In the genomic region with DNA sequence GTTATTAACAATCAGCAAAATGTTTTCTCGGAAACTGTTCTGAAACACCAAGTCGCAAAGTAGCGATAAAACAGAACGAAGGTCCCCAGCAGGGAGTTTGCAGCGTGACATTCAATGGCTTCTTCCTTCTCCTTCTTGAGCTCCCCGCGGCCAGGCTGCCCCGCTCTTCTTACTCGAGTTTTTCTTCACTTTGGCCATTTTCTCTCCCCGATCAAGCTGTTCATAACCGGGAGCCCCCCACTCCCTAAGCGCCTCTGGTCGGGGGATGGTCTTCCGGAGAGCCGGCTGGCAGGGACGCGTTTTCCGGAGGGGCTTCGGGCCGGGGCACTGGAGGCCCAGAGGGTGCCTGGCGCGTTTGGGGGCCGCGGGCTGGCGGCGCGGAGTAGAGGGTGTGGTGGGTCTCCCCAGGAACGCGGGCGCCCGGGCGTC, we compare ENCODE assay signal across 16 cellular contexts. TPM values are rescaled to one million over a fixed set of nuclear protein-coding genes. Genes with fewer than 3 reads are reported as not detected.
DNase-seq lines count a peak whose midpoint lies in the region; ATAC-seq lines count a peak whose summit lies in the region.
"Had no signal": no experiment of that assay in that cellular context is flagged by ENCODE, and none has a peak within 500 bp of the region (broad histone marks: within the 10 kb centered on the region; RNA-seq: fewer than 3 reads in every experiment).

No MANE protein-coding gene starts in this region.

- 1% methylated on average over 18 to 22 of the region's 32 CpGs for WGBS in mesodermal cell (ENCODE audit: insufficient coverage in 2 of 2), 2 experiments

- H3K36me3 ChIP-seq in mesodermal cell (ENCODE audit: control insufficient read depth, insufficient read depth, low read length), result no peaks in the 10 kb centered on the region
- H3K36me3 ChIP-seq: esophagus muscularis mucosa, upper lobe of right lung had no signal

- H3K27ac Mint-ChIP-seq in activated naive CD8-positive, alpha-beta T cell treated with anti-CD3 and anti-CD28 coated beads, Interleukin-2, amount 10 ng/mL, durations not matched to agents 7 days and 5 days, result no peak overlapping the region
- H3K27ac Mint-ChIP-seq: activated CD8-positive, alpha-beta T cell treated with anti-CD3 and anti-CD28 coated beads, Interleukin-2, amount 10 ng/mL, durations not matched to agents 7 days and 5 days had no signal

- H3K36me3 Mint-ChIP-seq in activated naive CD8-positive, alpha-beta T cell treated with anti-CD3 and anti-CD28 coated beads, Interleukin-2, amount 10 ng/mL, durations not matched to agents 7 days and 5 days, result peaks cover 1% of the 10 kb centered on the region

- H3K9me3 Mint-ChIP-seq in activated naive CD8-positive, alpha-beta T cell treated with anti-CD3 and anti-CD28 coated beads, Interleukin-2, amount 10 ng/mL, durations not matched to agents 7 days and 5 days, result no peaks in the 10 kb centered on the region

- H3K27ac ChIP-seq in mesodermal cell (ENCODE audit: low read depth, low read length, severe bottlenecking), result no peak overlapping the region
- H3K27ac ChIP-seq: 22Rv1, esophagus muscularis mucosa, upper lobe of right lung had no signal

- DNase-seq in DMS53 (lab: John Stamatoyannopoulos, UW) (peak; percentile 52), DMS53 treated with DMSO at 0.1 percent for 48 hours (lab: John Stamatoyannopoulos, UW; ENCODE audit: unreplicated experiment) (no peak), D341Med (ENCODE audit: low spot score) (peak; percentile 15), NCI-H774 (lab: John Stamatoyannopoulos, UW) (no peak), COLO668 (lab: John Stamatoyannopoulos, UW; ENCODE audit: unreplicated experiment) (no peak)
- no peak for DNase-seq in activated naive CD8-positive, alpha-beta T cell treated with anti-CD3 and anti-CD28 coated beads, Interleukin-2, amount 10 ng/mL, durations not matched to agents 7 days and 5 days
- DNase-seq: activated CD8-positive, alpha-beta T cell treated with anti-CD3 and anti-CD28 coated beads, Interleukin-2, amount 10 ng/mL, durations not matched to agents 7 days and 5 days; GOT3; kidney glomerular epithelial cell; NCI-H524 treated with DMSO at 0.1 percent for 48 hours; upper lobe of right lung had no signal

- peaks cover 27% of the 10 kb centered on the region for H3K4me1 ChIP-seq in mesodermal cell (ENCODE audit: control insufficient read depth, insufficient read depth, low read length, poor library complexity, severe bottlenecking)

- H3K9me3 ChIP-seq in mesodermal cell (ENCODE audit: control insufficient read depth, low read length), result no peaks in the 10 kb centered on the region
- H3K9me3 ChIP-seq: esophagus muscularis mucosa, upper lobe of right lung had no signal

- ATAC-seq in activated naive CD8-positive, alpha-beta T cell treated with anti-CD3 and anti-CD28 coated beads, Interleukin-2, amount 10 ng/mL, durations not matched to agents 7 days and 5 days (ENCODE audit: low read depth), result no peak
- no peak for ATAC-seq in GM18873 (IDR thresholded peaks at IDR 0.05; ENCODE audit: low FRiP score, unreplicated experiment)
- ATAC-seq: activated CD8-positive, alpha-beta T cell treated with anti-CD3 and anti-CD28 coated beads, Interleukin-2, amount 10 ng/mL, durations not matched to agents 7 days and 5 days; upper lobe of right lung had no signal

- peaks cover 72% of the 10 kb centered on the region for H3K27me3 Mint-ChIP-seq in activated naive CD8-positive, alpha-beta T cell treated with anti-CD3 and anti-CD28 coated beads, Interleukin-2, amount 10 ng/mL, durations not matched to agents 7 days and 5 days

- H3K4me3 Mint-ChIP-seq in activated naive CD8-positive, alpha-beta T cell treated with anti-CD3 and anti-CD28 coated beads, Interleukin-2, amount 10 ng/mL, durations not matched to agents 7 days and 5 days, result peak overlapping the region; percentile 52
- H3K4me3 Mint-ChIP-seq: activated CD8-positive, alpha-beta T cell treated with anti-CD3 and anti-CD28 coated beads, Interleukin-2, amount 10 ng/mL, durations not matched to agents 7 days and 5 days had no signal

- peak overlapping the region; percentile 30 for H3K4me3 ChIP-seq in mesodermal cell (ENCODE audit: extremely low read depth, insufficient read depth, low read length, poor library complexity, severe bottlenecking)
- H3K4me3 ChIP-seq: upper lobe of right lung had no signal

- POLR2A ChIA-PET in activated naive CD8-positive, alpha-beta T cell treated with anti-CD3 and anti-CD28 coated beads, Interleukin-2, amount 10 ng/mL, durations not matched to agents 7 days and 5 days (lab: Charles Lee), result no interaction called here

- peaks cover 36% of the 10 kb centered on the region for H3K4me1 Mint-ChIP-seq in activated naive CD8-positive, alpha-beta T cell treated with anti-CD3 and anti-CD28 coated beads, Interleukin-2, amount 10 ng/mL, durations not matched to agents 7 days and 5 days

RNA-seq across cellular contexts. Expression of gene SP9, which starts 5.2 kb away (rescaled TPM):
- not detected for total RNA-seq in activated naive CD8-positive, alpha-beta T cell treated with anti-CD3 and anti-CD28 coated beads, Interleukin-2, amount 10 ng/mL, durations not matched to agents 7 days and 5 days
- polyA plus RNA-seq in mesodermal cell (2013, experiment 1 of 2), result 0.29 TPM
- 0.40 TPM for polyA plus RNA-seq in mesodermal cell (2013, experiment 2 of 2)
- total RNA-seq: activated CD8-positive, alpha-beta T cell treated with anti-CD3 and anti-CD28 coated beads, Interleukin-2, amount 10 ng/mL, durations not matched to agents 7 days and 5 days; esophagus muscularis mucosa; pulmonary artery endothelial cell; upper lobe of right lung had no signal

RNA-seq across cellular contexts. Expression of gene SCRN3, which starts 55.5 kb away (rescaled TPM):
- 10 to 100 TPM; 17.5 to 19.6 TPM for total RNA-seq in activated naive CD8-positive, alpha-beta T cell treated with anti-CD3 and anti-CD28 coated beads, Interleukin-2, amount 10 ng/mL, durations not matched to agents 7 days and 5 days
- polyA plus RNA-seq in mesodermal cell (2013, experiment 1 of 2), result 16.7 TPM
- 21.1 TPM for polyA plus RNA-seq in mesodermal cell (2013, experiment 2 of 2)

Comparison
In these comparisons a context has a peak if more than half of its experiments do, and no peak if none do; other contexts are left out.
1. DNase-seq: peak in DMS53 (single experiment) and D341Med (single experiment); none in DMS53 treated with DMSO at 0.1 percent for 48 hours (single experiment), activated naive CD8-positive, alpha-beta T cell treated with anti-CD3 and anti-CD28 coated beads, Interleukin-2, amount 10 ng/mL, durations not matched to agents 7 days and 5 days (single experiment), NCI-H774 (single experiment) and COLO668 (single experiment).